Comparison of ENCODE assay signal across 8 cellular contexts in the genomic region with DNA sequence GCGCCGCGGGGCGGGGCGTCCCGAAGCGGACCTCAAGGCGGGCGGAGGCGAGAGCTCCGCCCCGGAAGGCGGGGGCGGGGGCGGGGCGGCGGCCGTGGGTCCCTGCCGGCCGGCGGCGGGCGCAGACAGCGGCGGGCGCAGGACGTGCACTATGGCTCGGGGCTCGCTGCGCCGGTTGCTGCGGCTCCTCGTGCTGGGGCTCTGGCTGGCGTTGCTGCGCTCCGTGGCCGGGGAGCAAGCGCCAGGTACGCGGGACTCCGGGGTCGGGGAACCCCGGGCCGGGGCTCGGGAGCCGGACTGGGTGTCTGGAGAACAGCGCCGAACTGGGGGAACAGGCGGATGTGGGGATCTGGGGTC. TPM values are rescaled to one million over a fixed set of nuclear protein-coding genes. Genes with fewer than 3 reads are reported as not detected.
A peak's percentile ranks its signal among the peaks of the same experiment; 100 is the strongest.
DNase-seq lines count a peak whose midpoint lies in the region; ATAC-seq and TF ChIP-seq lines count a peak whose summit lies in the region.

A gene with protein sequence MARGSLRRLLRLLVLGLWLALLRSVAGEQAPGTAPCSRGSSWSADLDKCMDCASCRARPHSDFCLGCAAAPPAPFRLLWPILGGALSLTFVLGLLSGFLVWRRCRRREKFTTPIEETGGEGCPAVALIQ (plus strand): TSS at position 122 of the 357 bp plus-strand sequence. CDS start 30 bp downstream, at position 152.

- H3K36me3 Mint-ChIP-seq in activated CD8-positive, alpha-beta T cell treated with anti-CD3 and anti-CD28 coated beads for 36 hours (ENCODE audit: low read depth): peaks cover 2% of the 10 kb centered on the region

- H3K4me3 Mint-ChIP-seq in activated CD8-positive, alpha-beta T cell treated with anti-CD3 and anti-CD28 coated beads for 36 hours: peak within 1 kb of the TSS; percentile 77

- peak within 1 kb of the TSS; percentile 97 for H3K27ac Mint-ChIP-seq in activated CD8-positive, alpha-beta T cell treated with anti-CD3 and anti-CD28 coated beads for 36 hours

- TF ChIP-seq CTCF in activated CD8-positive, alpha-beta T cell treated with anti-CD3 and anti-CD28 coated beads for 36 hours (IDR thresholded peaks at IDR 0.05): no peak

- TF ChIP-seq POLR2A in GM18951 (IDR thresholded peaks at IDR 0.05; ENCODE audit: extremely low read depth, insufficient read depth, insufficient read length): peak; percentile 83

- H3K4me1 ChIP-seq in effector memory CD4-positive, alpha-beta T cell (ENCODE audit: control insufficient read depth, insufficient read depth, low read length, poor library complexity, severe bottlenecking): peaks cover 53% of the 10 kb centered on the region

- ATAC-seq in activated CD8-positive, alpha-beta T cell treated with anti-CD3 and anti-CD28 coated beads for 36 hours: peak; percentile 8
- no peak for ATAC-seq in GM19452 (IDR thresholded peaks at IDR 0.05; ENCODE audit: unreplicated experiment)

- H3K36me3 ChIP-seq in effector memory CD4-positive, alpha-beta T cell (ENCODE audit: control insufficient read depth, insufficient read depth, low read length): no peaks in the 10 kb centered on the region

- H3K27me3 ChIP-seq in effector memory CD4-positive, alpha-beta T cell (replicated peaks; ENCODE audit: control insufficient read depth, insufficient read depth, low read length, poor library complexity, severe bottlenecking): peaks cover 4% of the 10 kb centered on the region

- DNase-seq in AG08396 (ENCODE audit: low spot score) (peak; percentile 95), NCI-H226 (peak; percentile 58), lung microvascular endothelial cell (ENCODE audit: low read depth in 2 of 2) (peak; percentile 78 to 79)
- DNase-seq in activated CD8-positive, alpha-beta T cell treated with anti-CD3 and anti-CD28 coated beads for 36 hours: peak; percentile 82
- DNase-seq in effector memory CD4-positive, alpha-beta T cell: peak; percentile 54 to 61 (median 58)
- peak; percentile 46 for DNase-seq in stimulated activated CD8-positive, alpha-beta memory T cell treated with anti-CD3 and anti-CD28 coated beads, Interleukin-15, amount 100 ng/mL, for 24 hours (ENCODE audit: low read depth)

- CTCF ChIA-PET in activated CD8-positive, alpha-beta T cell treated with anti-CD3 and anti-CD28 coated beads for 36 hours (lab: Charles Lee): interaction anchor here (0.6 to 10.5 kb wide), 9 partner anchors 10 to 130 kb away, joined by 3 to 135 read pairs (median 5); no protein-coding TSS in a partner anchor

- peaks cover 4% of the 10 kb centered on the region for H3K27me3 Mint-ChIP-seq in activated CD8-positive, alpha-beta T cell treated with anti-CD3 and anti-CD28 coated beads for 36 hours

- H3K4me3 ChIP-seq in effector memory CD4-positive, alpha-beta T cell (ENCODE audit: insufficient read depth, low read depth, low read length, poor library complexity, severe bottlenecking): peak within 1 kb of the TSS; percentile 57

- no peaks in the 10 kb centered on the region for H3K9me3 Mint-ChIP-seq in activated CD8-positive, alpha-beta T cell treated with anti-CD3 and anti-CD28 coated beads for 36 hours

- no peaks in the 10 kb centered on the region for H3K9me3 ChIP-seq in effector memory CD4-positive, alpha-beta T cell (ENCODE audit: control insufficient read depth, low read length)

- peaks cover 43% of the 10 kb centered on the region for H3K4me1 Mint-ChIP-seq in activated CD8-positive, alpha-beta T cell treated with anti-CD3 and anti-CD28 coated beads for 36 hours (ENCODE audit: low read depth)

- in situ Hi-C loops in GM18951 (cut with MboI; ENCODE audit: low sequenced_read_pairs, unreplicated experiment): no loop called here

- POLR2A ChIA-PET in activated CD8-positive, alpha-beta T cell treated with anti-CD3 and anti-CD28 coated beads for 36 hours (lab: Charles Lee): interaction anchor here (0.6 to 2.1 kb wide), 9 partner anchors 9 to 108 kb away, joined by 3 to 6 read pairs (median 4); partner anchors contain the start of gene FLYWCH1

- peak within 1 kb of the TSS; percentile 88 for H3K27ac ChIP-seq in effector memory CD4-positive, alpha-beta T cell (ENCODE audit: insufficient read depth, low read length, poor library complexity, severe bottlenecking)

- intact Hi-C loops in activated CD8-positive, alpha-beta T cell treated with anti-CD3 and anti-CD28 coated beads for 36 hours (cut with micrococcal nuclease): no loop called here

RNA-seq across cellular contexts. Expression of the gene that starts here (rescaled TPM):
- 10 to 100 TPM; 11.8 to 13.5 TPM for total RNA-seq in activated CD8-positive, alpha-beta T cell treated with anti-CD3 and anti-CD28 coated beads for 36 hours
- total RNA-seq in lung microvascular endothelial cell: 44.2 and 54.8 TPM in 2 replicates
